ENCODE assay signal across 22 cellular contexts in genomic region chr5:69528015-69528414, GRCh38. TPM values are rescaled to one million over a fixed set of nuclear protein-coding genes. Genes with fewer than 3 reads are reported as not detected.
DNase-seq lines count a peak whose midpoint lies in the region; ATAC-seq and TF ChIP-seq lines count a peak whose summit lies in the region.
"Had no signal": no experiment of that assay in that cellular context is flagged by ENCODE, and none has a peak within 500 bp of the region (broad histone marks: within the 10 kb centered on the region; RNA-seq: fewer than 3 reads in every experiment).

No MANE protein-coding gene starts in this region.

- H3K27me3 Mint-ChIP-seq in stimulated activated memory B cell treated with anti-CD40 and anti-IgM and Interleukin-4, amounts not matched to agents 10 μg/mL and 1 μg/mL and 100 μg/mL, for 72 hours = peaks cover 50% of the 10 kb centered on the region

- no peak overlapping the region for H2AFZ ChIP-seq in hepatocyte
- no peak overlapping the region for H2AFZ ChIP-seq in smooth muscle cell (ENCODE audit: low read depth)

- no peak overlapping the region for H3K4me3 Mint-ChIP-seq in stimulated activated memory B cell treated with anti-CD40 and anti-IgM and Interleukin-4, amounts not matched to agents 10 μg/mL and 1 μg/mL and 100 μg/mL, for 72 hours
- H3K4me3 Mint-ChIP-seq: T-helper 2 cell treated with Interferon-gamma antibody and Interleukin-4, amounts not matched to agents 5 μg/mL and 100 μg/mL, for 36 hours had no signal

- H4K20me1 ChIP-seq in hepatocyte (ENCODE audit: insufficient read depth, poor library complexity, severe bottlenecking) (no peaks in the 10 kb centered on the region), smooth muscle cell (ENCODE audit: low read depth) (no peaks in the 10 kb centered on the region)

- no peaks in the 10 kb centered on the region for H3F3A ChIP-seq in smooth muscle cell (ENCODE audit: low read depth)

- H3K9me2 ChIP-seq in hepatocyte (replicated peaks; ENCODE audit: insufficient read depth) = no peaks in the 10 kb centered on the region

- peak; percentile 38 for DNase-seq in HPDE6-E6E7 (ENCODE audit: extremely low spot score)
- DNase-seq in NCI-H748 treated with DMSO at 0.1 percent for 48 hours (lab: John Stamatoyannopoulos, UW) = peak; percentile 21
- DNase-seq in hepatocyte (ENCODE audit: low spot score) = peak; percentile 58
- DNase-seq in smooth muscle cell (lab: John Stamatoyannopoulos, UW; ENCODE audit: unreplicated experiment) = no peak
- no peak for DNase-seq in HCEC 1CT
- DNase-seq in NCI-H128 (lab: John Stamatoyannopoulos, UW; ENCODE audit: unreplicated experiment) = no peak
- DNase-seq in NCI-H1417 treated with DMSO at 0.1 percent for 48 hours (lab: John Stamatoyannopoulos, UW) = no peak
- DNase-seq: AML-193; central memory CD4-positive, alpha-beta T cell; effector CD8-positive, alpha-beta T cell; GDM1; hypothalamus; NCI-H1105; NCI-H226; stimulated activated CD4-positive, alpha-beta T cell treated with anti-CD3 and anti-CD28 coated beads, Interleukin-4, amount 100 ng/mL, for 4 hours; testis had no signal

- no peak for TF ChIP-seq CTCF in hepatocyte (IDR thresholded peaks at IDR 0.05; ENCODE audit: poor library complexity)
- TF ChIP-seq CTCF in smooth muscle cell (IDR thresholded peaks at IDR 0.05; ENCODE audit: borderline replicate concordance, insufficient read depth, poor library complexity, severe bottlenecking) = no peak

- no peak overlapping the region for H3K9ac ChIP-seq in smooth muscle cell (ENCODE audit: low read depth)

- 41% methylated on average over 5 of the region's 5 CpGs for WGBS in hepatocyte (ENCODE audit: low lambda C conversion rate, missing lambda C conversion rate)
- WGBS in smooth muscle cell (ENCODE audit: low lambda C conversion rate) = 63% methylated on average over 5 of the region's 5 CpGs

- no peaks in the 10 kb centered on the region for H3K9me3 ChIP-seq in hepatocyte (ENCODE audit: low read depth)
- no peaks in the 10 kb centered on the region for H3K9me3 ChIP-seq in smooth muscle cell (replicated peaks; ENCODE audit: low read depth)
- H3K9me3 ChIP-seq: testis had no signal

- peak overlapping the region; percentile 82 for H3K27ac ChIP-seq in hepatocyte
- H3K27ac ChIP-seq in smooth muscle cell (ENCODE audit: low read depth) = peak overlapping the region; percentile 33
- H3K27ac ChIP-seq: testis had no signal

- H3K4me3 ChIP-seq in hepatocyte (no peak overlapping the region), smooth muscle cell (no peak overlapping the region)
- H3K4me3 ChIP-seq: GM12878, K562, testis had no signal

- H3K4me2 ChIP-seq in hepatocyte = peak overlapping the region; percentile 14
- H3K4me2 ChIP-seq in smooth muscle cell = peak overlapping the region; percentile 15

- H3K4me1 ChIP-seq in hepatocyte (ENCODE audit: insufficient read depth) (peaks cover 26% of the 10 kb centered on the region), smooth muscle cell (ENCODE audit: low read depth) (no peaks in the 10 kb centered on the region)
- H3K4me1 ChIP-seq: testis had no signal

- H3K9me3 Mint-ChIP-seq in stimulated activated memory B cell treated with anti-CD40 and anti-IgM and Interleukin-4, amounts not matched to agents 10 μg/mL and 1 μg/mL and 100 μg/mL, for 72 hours = no peaks in the 10 kb centered on the region
- H3K9me3 Mint-ChIP-seq: activated T-helper 2 cell treated with anti-CD3 and anti-CD28 coated beads, Interferon-gamma antibody, Interleukin-2, Interleukin-4, amounts not matched to agents 10 μg/mL and 5 μg/mL and 100 μg/mL, durations not matched to agents 14 hours and 24 hours and 36 hours; T-helper 2 cell treated with Interferon-gamma antibody and Interleukin-4, amounts not matched to agents 5 μg/mL and 100 μg/mL, for 36 hours had no signal

- no peaks in the 10 kb centered on the region for H3K4me1 Mint-ChIP-seq in stimulated activated memory B cell treated with anti-CD40 and anti-IgM and Interleukin-4, amounts not matched to agents 10 μg/mL and 1 μg/mL and 100 μg/mL, for 72 hours

- H3K79me2 ChIP-seq in hepatocyte = peaks cover 84% of the 10 kb centered on the region
- no peaks in the 10 kb centered on the region for H3K79me2 ChIP-seq in smooth muscle cell (ENCODE audit: low read depth)

- no peak for ATAC-seq in stimulated activated memory B cell treated with anti-CD40 and anti-IgM and Interleukin-4, amounts not matched to agents 10 μg/mL and 1 μg/mL and 100 μg/mL, for 72 hours
- ATAC-seq: GM12878, K562, left lobe of liver had no signal

- H3K36me3 ChIP-seq in hepatocyte (replicated peaks; ENCODE audit: insufficient read depth, low read depth) (no peaks in the 10 kb centered on the region), smooth muscle cell (ENCODE audit: low read depth) (no peaks in the 10 kb centered on the region)

- H3K27ac Mint-ChIP-seq in stimulated activated memory B cell treated with anti-CD40 and anti-IgM and Interleukin-4, amounts not matched to agents 10 μg/mL and 1 μg/mL and 100 μg/mL, for 72 hours = no peak overlapping the region
- H3K27ac Mint-ChIP-seq: activated T-helper 2 cell treated with anti-CD3 and anti-CD28 coated beads, Interferon-gamma antibody, Interleukin-2, Interleukin-4, amounts not matched to agents 10 μg/mL and 5 μg/mL and 100 μg/mL, durations not matched to agents 14 hours and 24 hours and 36 hours; T-helper 2 cell treated with Interferon-gamma antibody and Interleukin-4, amounts not matched to agents 5 μg/mL and 100 μg/mL, for 36 hours had no signal

- no peaks in the 10 kb centered on the region for H3K36me3 Mint-ChIP-seq in stimulated activated memory B cell treated with anti-CD40 and anti-IgM and Interleukin-4, amounts not matched to agents 10 μg/mL and 1 μg/mL and 100 μg/mL, for 72 hours

- H3K27me3 ChIP-seq in hepatocyte (no peaks in the 10 kb centered on the region), smooth muscle cell (ENCODE audit: low read depth) (peaks cover 4% of the 10 kb centered on the region)
- H3K27me3 ChIP-seq: testis had no signal

RNA-seq across cellular contexts. Expression of gene GTF2H2C, which starts 32.0 kb away (rescaled TPM):
- 51.9 and 55.1 TPM in 2 replicates for total RNA-seq in hepatocyte
- 22.2 and 24.8 TPM in 2 replicates for polyA plus RNA-seq in hepatocyte
- 34.5 and 53.1 TPM in 2 replicates for total RNA-seq in smooth muscle cell
- polyA plus RNA-seq in smooth muscle cell = 21.9 and 24.5 TPM in 2 replicates

RNA-seq across cellular contexts. Expression of gene OCLN, which starts 35.4 kb away (rescaled TPM):
- total RNA-seq in hepatocyte = 119 and 140 TPM in 2 replicates
- 49.6 and 72.7 TPM in 2 replicates for polyA plus RNA-seq in hepatocyte
- 9.0 and 10.4 TPM in 2 replicates for total RNA-seq in smooth muscle cell
- 0.94 and 4.1 TPM in 2 replicates for polyA plus RNA-seq in smooth muscle cell

Comparison
In these comparisons a context has a peak if more than half of its experiments do, and no peak if none do; other contexts are left out.
1. DNase-seq: peak in HPDE6-E6E7 (single experiment), NCI-H748 treated with DMSO at 0.1 percent for 48 hours (single experiment) and hepatocyte (single experiment); none in smooth muscle cell (single experiment), HCEC 1CT (single experiment), NCI-H128 (single experiment) and NCI-H1417 treated with DMSO at 0.1 percent for 48 hours (single experiment).
2. RNA of gene OCLN, which starts 35.4 kb away (total RNA-seq): 119 to 140 TPM in hepatocyte; 9.0 to 10.4 TPM in smooth muscle cell; every median in the first group is over 10 times any median in the second.